In the genomic region with DNA sequence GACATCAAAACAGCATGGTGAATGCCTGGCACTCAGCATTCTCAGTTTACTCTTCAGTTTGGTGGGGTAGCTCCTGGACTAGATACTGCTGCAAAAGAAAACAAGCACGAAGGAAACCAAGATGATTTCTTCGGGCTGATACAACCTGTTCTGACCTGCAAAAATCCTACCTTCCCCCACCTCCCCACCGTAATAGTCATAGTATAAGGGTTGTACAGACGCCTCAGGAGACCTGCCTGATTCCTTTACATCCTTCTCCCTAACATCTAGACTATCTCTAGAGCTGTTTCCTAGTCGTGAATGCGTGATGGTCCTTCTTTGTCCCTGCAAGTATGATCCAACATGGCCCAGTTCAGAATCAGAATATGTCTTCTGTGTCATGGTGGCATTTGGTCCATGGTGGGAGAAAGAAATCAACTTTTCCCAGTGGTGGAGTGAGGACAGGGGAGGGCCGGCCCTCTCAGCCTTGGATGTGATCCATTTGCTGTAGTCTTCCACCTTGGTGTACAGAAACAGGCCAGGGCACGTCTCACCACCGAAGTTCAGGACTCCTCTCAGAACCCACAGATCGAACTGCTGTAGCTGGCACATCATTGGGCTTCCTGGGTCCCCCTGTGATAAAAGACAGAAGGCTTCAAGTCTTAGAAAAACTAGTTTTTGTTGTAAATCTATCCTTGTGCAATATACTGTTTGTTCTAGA, we compare ENCODE assay signal across 23 cellular contexts. TPM values are rescaled to one million over a fixed set of nuclear protein-coding genes. Genes with fewer than 3 reads are reported as not detected.
A peak's percentile ranks its signal among the peaks of the same experiment; 100 is the strongest.
DNase-seq lines count a peak whose midpoint lies in the region; ATAC-seq, FAIRE-seq and TF ChIP-seq lines count a peak whose summit lies in the region.
"Had no signal": no experiment of that assay in that cellular context is flagged by ENCODE, and none has a peak within 500 bp of the region (broad histone marks: within the 10 kb centered on the region; RNA-seq: fewer than 3 reads in every experiment).

No MANE protein-coding gene starts in this region.

- no peaks in the 10 kb centered on the region for H3K9me3 Mint-ChIP-seq in naive thymus-derived CD4-positive, alpha-beta T cell

- H3K27me3 ChIP-seq in A673 (replicated peaks; ENCODE audit: insufficient read depth, low read depth, low read length, poor library complexity) (no peaks in the 10 kb centered on the region), bronchial epithelial cell (ENCODE audit: control insufficient read depth, insufficient read depth, low read length) (no peaks in the 10 kb centered on the region), osteoblast (ENCODE audit: insufficient read depth, low read length) (no peaks in the 10 kb centered on the region), suprapubic skin (no peaks in the 10 kb centered on the region)
- no peaks in the 10 kb centered on the region for H3K27me3 ChIP-seq in naive thymus-derived CD4-positive, alpha-beta T cell (ENCODE audit: control insufficient read depth in 2 of 2, insufficient read depth in 2 of 2, low read length in 2 of 2)
- H3K27me3 ChIP-seq: BLaER1 treated with 17β-estradiol and CSF1 and Interleukin-3, amounts not matched to agents 10 nM and 100 nM; SJSA1 had no signal

- DNase-seq in A673 (ENCODE audit: low spot score), result no peak
- DNase-seq in NCI-H69 (lab: John Stamatoyannopoulos, UW), result peak; percentile 31
- peak; percentile 82 for DNase-seq in bronchial epithelial cell (ENCODE audit: low read depth)
- DNase-seq in osteoblast (ENCODE audit: insufficient read length, low spot score, missing footprints), result no peak
- no peak for DNase-seq in suprapubic skin (ENCODE audit: low spot score in 2 of 2)
- DNase-seq in naive thymus-derived CD4-positive, alpha-beta T cell, result no peak
- DNase-seq in stimulated activated CD8-positive, alpha-beta memory T cell treated with anti-CD3 and anti-CD28 coated beads, Interleukin-4, amount 100 ng/mL, for 48 hours, result no peak
- DNase-seq: DMS 273 treated with DMSO at 0.1 percent for 48 hours, GF-D8, IMR-90, Kasumi-1, NCI-H1105, NCI-H1694, NCI-H524 had no signal

- H4K20me1 ChIP-seq in osteoblast (ENCODE audit: insufficient read depth, low read length), result no peaks in the 10 kb centered on the region
- H4K20me1 ChIP-seq: BLaER1 treated with 17β-estradiol and CSF1 and Interleukin-3, amounts not matched to agents 10 nM and 100 nM had no signal

- TF ChIP-seq POLR2A in suprapubic skin (IDR thresholded peaks at IDR 0.05), result no peak

- H3K4me3 ChIP-seq in A673 (ENCODE audit: low read depth, low read length, poor library complexity, severe bottlenecking) (no peak overlapping the region), bronchial epithelial cell (ENCODE audit: low read depth, low read length) (no peak overlapping the region), osteoblast (ENCODE audit: insufficient read depth, low read length) (peak overlapping the region; percentile 15), suprapubic skin (no peak overlapping the region)
- no peak overlapping the region for H3K4me3 ChIP-seq in naive thymus-derived CD4-positive, alpha-beta T cell (ENCODE audit: low read length)
- H3K4me3 ChIP-seq: BLaER1 treated with 17β-estradiol and CSF1 and Interleukin-3, amounts not matched to agents 10 nM and 100 nM; SJSA1 had no signal

- no TSS peak for BruUV-seq in A673 (replicated peaks; lab: Mats Ljungman, UMichigan)

- peak overlapping the region; percentile 50 for H3K4me2 ChIP-seq in osteoblast (ENCODE audit: insufficient read depth, low read length)

- no peak overlapping the region for H3K27ac Mint-ChIP-seq in naive thymus-derived CD4-positive, alpha-beta T cell

- TF ChIP-seq CTCF in A673 (conservative IDR thresholded peaks at IDR 0.05; ENCODE audit: low read depth, low read length) (no peak), bronchial epithelial cell (IDR thresholded peaks at IDR 0.05; ENCODE audit: insufficient read depth, low read length, severe bottlenecking) (no peak), osteoblast (IDR thresholded peaks at IDR 0.05; ENCODE audit: extremely low read depth, low read depth, low read length) (no peak), suprapubic skin (IDR thresholded peaks at IDR 0.05) (no peak)

- H3K36me3 ChIP-seq in A673 (ENCODE audit: insufficient read depth, low read length, poor library complexity, severe bottlenecking), result no peaks in the 10 kb centered on the region
- H3K36me3 ChIP-seq in bronchial epithelial cell (ENCODE audit: control insufficient read depth, insufficient read depth, low read length), result no peaks in the 10 kb centered on the region
- H3K36me3 ChIP-seq in osteoblast (ENCODE audit: insufficient read depth, low read length), result no peaks in the 10 kb centered on the region
- no peaks in the 10 kb centered on the region for H3K36me3 ChIP-seq in suprapubic skin
- no peaks in the 10 kb centered on the region for H3K36me3 ChIP-seq in naive thymus-derived CD4-positive, alpha-beta T cell (ENCODE audit: control insufficient read depth in 2 of 3, insufficient read depth in 3 of 3, low read length in 3 of 3)
- H3K36me3 ChIP-seq: BLaER1 treated with 17β-estradiol and CSF1 and Interleukin-3, amounts not matched to agents 10 nM and 100 nM; SJSA1 had no signal

- H3K4me1 ChIP-seq in A673 (ENCODE audit: insufficient read depth, low read length, poor library complexity, severe bottlenecking) (peaks cover 11% of the 10 kb centered on the region), osteoblast (ENCODE audit: insufficient read depth, low read length) (peaks cover 10% of the 10 kb centered on the region), suprapubic skin (peaks cover 14% of the 10 kb centered on the region)
- H3K4me1 ChIP-seq in naive thymus-derived CD4-positive, alpha-beta T cell (ENCODE audit: control insufficient read depth in 2 of 2, insufficient read depth in 2 of 2, low read length in 2 of 2), result no peaks in the 10 kb centered on the region
- H3K4me1 ChIP-seq: SJSA1 had no signal

- no peaks in the 10 kb centered on the region for H3K79me2 ChIP-seq in osteoblast (ENCODE audit: insufficient read depth, low read length)

- peak; percentile 92 for FAIRE-seq in bronchial epithelial cell (lab: Jason Lieb, UNC)
- FAIRE-seq: A204.1, GM12891, GM18507 had no signal

- no peak for ATAC-seq in naive thymus-derived CD4-positive, alpha-beta T cell

- CTCF ChIA-PET in A673 (lab: Charles Lee), result no interaction called here
- CTCF ChIA-PET in naive thymus-derived CD4-positive, alpha-beta T cell (lab: Charles Lee), result no interaction called here

- no peaks in the 10 kb centered on the region for H3K36me3 Mint-ChIP-seq in naive thymus-derived CD4-positive, alpha-beta T cell

- 66% methylated on average over 9 of the region's 10 CpGs for WGBS in suprapubic skin

- H3K27me3 Mint-ChIP-seq in naive thymus-derived CD4-positive, alpha-beta T cell, result peaks cover 9 to 39% (median 24%) of the 10 kb centered on the region in 5 donors

- H3K4me1 Mint-ChIP-seq in naive thymus-derived CD4-positive, alpha-beta T cell, result no peaks in the 10 kb centered on the region

- POLR2A ChIA-PET in A673 (lab: Charles Lee; ENCODE audit: low non-redundant PET), result interaction anchor here (0.6 kb wide), 1 partner anchor 29 kb away, joined by 8 read pairs; no protein-coding TSS in a partner anchor
- POLR2A ChIA-PET in naive thymus-derived CD4-positive, alpha-beta T cell (lab: Charles Lee), result no interaction called here

- H3K27ac ChIP-seq in A673 (ENCODE audit: low read depth, low read length, poor library complexity, severe bottlenecking) (peak overlapping the region; percentile 31), osteoblast (ENCODE audit: low read depth, low read length) (peak overlapping the region; percentile 52), suprapubic skin (no peak overlapping the region)
- H3K27ac ChIP-seq in naive thymus-derived CD4-positive, alpha-beta T cell (ENCODE audit: low read depth, low read length), result no peak overlapping the region
- H3K27ac ChIP-seq: BLaER1 treated with 17β-estradiol and CSF1 and Interleukin-3, amounts not matched to agents 10 nM and 100 nM; SJSA1 had no signal

- peak overlapping the region; percentile 76 for H2AFZ ChIP-seq in osteoblast (ENCODE audit: low read length)

- intact Hi-C loops in A673 (cut with micrococcal nuclease; ENCODE audit: unreplicated experiment), result no loop called here
- intact Hi-C loops in naive thymus-derived CD4-positive, alpha-beta T cell (cut with micrococcal nuclease), result no loop called here

- no peak for TF ChIP-seq EP300 in suprapubic skin (IDR thresholded peaks at IDR 0.05)

- H3K9me3 ChIP-seq in A673 (ENCODE audit: low read depth, low read length, poor library complexity, severe bottlenecking) (no peaks in the 10 kb centered on the region), osteoblast (ENCODE audit: low read depth, low read length) (no peaks in the 10 kb centered on the region), suprapubic skin (no peaks in the 10 kb centered on the region)
- no peaks in the 10 kb centered on the region for H3K9me3 ChIP-seq in naive thymus-derived CD4-positive, alpha-beta T cell (ENCODE audit: control insufficient read depth in 2 of 3, low read length in 3 of 3)
- H3K9me3 ChIP-seq: BLaER1 treated with 17β-estradiol and CSF1 and Interleukin-3, amounts not matched to agents 10 nM and 100 nM; SJSA1 had no signal

- no peak overlapping the region for H3K4me3 Mint-ChIP-seq in naive thymus-derived CD4-positive, alpha-beta T cell

RNA-seq across cellular contexts. Expression of a gene that starts 14.5 kb away (rescaled TPM):
- total RNA-seq in A673 (2021) (not detected in 2 replicates), bronchial epithelial cell (not detected in 2 replicates), osteoblast (not detected in 2 replicates), suprapubic skin (not detected)
- total RNA-seq in naive thymus-derived CD4-positive, alpha-beta T cell, result not detected
- polyA plus RNA-seq in naive thymus-derived CD4-positive, alpha-beta T cell, result not detected
- total RNA-seq: H4, HT-29, IMR-90, OCI-LY7, RPMI7951, SJSA1 had no signal
- polyA plus RNA-seq: IMR-90 had no signal

Comparison
In these comparisons a context has a peak if more than half of its experiments do, and no peak if none do; other contexts are left out.
1. DNase-seq: peak in NCI-H69 (single experiment) and bronchial epithelial cell (single experiment); none in A673 (single experiment), osteoblast (single experiment), suprapubic skin (0 of 2), naive thymus-derived CD4-positive, alpha-beta T cell (0 of 9) and stimulated activated CD8-positive, alpha-beta memory T cell treated with anti-CD3 and anti-CD28 coated beads, Interleukin-4, amount 100 ng/mL, for 48 hours (single experiment).
2. H3K27ac ChIP-seq: peak in A673 (single experiment) and osteoblast (single experiment); none in suprapubic skin (single experiment) and naive thymus-derived CD4-positive, alpha-beta T cell (single experiment).